Comparison of ENCODE assay signal across 15 cellular contexts in genomic region chr2:235416816-235417499, GRCh38.
DNase-seq lines count a peak whose midpoint lies in the region; ATAC-seq and TF ChIP-seq lines count a peak whose summit lies in the region.
"Had no signal": no experiment of that assay in that cellular context is flagged by ENCODE, and none has a peak within 500 bp of the region (broad histone marks: within the 10 kb centered on the region; RNA-seq: fewer than 3 reads in every experiment).

No MANE protein-coding gene starts in this region.

- no peaks in the 10 kb centered on the region for H3K9me3 Mint-ChIP-seq in nephron progenitor cell
- no peaks in the 10 kb centered on the region for H3K9me3 Mint-ChIP-seq in natural killer cell treated with Interleukin-12 subunit alpha and Interleukin-12 subunit beta and Interleukin-15 and Interleukin-18, amount 100 ng/mL, for 72 hours
- H3K9me3 Mint-ChIP-seq in CD4-positive, alpha-beta T cell: no peaks in the 10 kb centered on the region
- H3K9me3 Mint-ChIP-seq: activated T-cell treated with anti-CD3 and anti-CD28 coated beads, Interleukin-2, amount 50 U/mL, for 72 hours had no signal

- CTCF ChIA-PET in CD4-positive, alpha-beta T cell (lab: Charles Lee): no interaction called here

- H3K27me3 ChIP-seq in CD4-positive, alpha-beta T cell (ENCODE audit: control insufficient read depth, insufficient read depth, low read length): no peaks in the 10 kb centered on the region
- no peaks in the 10 kb centered on the region for H3K27me3 ChIP-seq in vagina
- H3K27me3 ChIP-seq: neutrophil, transverse colon had no signal

- H3K36me3 ChIP-seq in vagina: no peaks in the 10 kb centered on the region
- H3K36me3 ChIP-seq: neutrophil, transverse colon, WERI-Rb-1 had no signal

- H3K27ac ChIP-seq in CD4-positive, alpha-beta T cell (ENCODE audit: low read depth, low read length): no peak overlapping the region
- H3K27ac ChIP-seq in vagina: no peak overlapping the region
- H3K27ac ChIP-seq: neutrophil, WERI-Rb-1 had no signal

- no peak for ATAC-seq in natural killer cell treated with Interleukin-12 subunit alpha and Interleukin-12 subunit beta and Interleukin-15 and Interleukin-18, amount 100 ng/mL, for 72 hours
- no peak for ATAC-seq in CD4-positive, alpha-beta T cell (ENCODE audit: poor library complexity)
- ATAC-seq: activated T-cell treated with anti-CD3 and anti-CD28 coated beads, Interleukin-2, amount 50 U/mL, for 72 hours had no signal

- H3K36me3 Mint-ChIP-seq in nephron progenitor cell (ENCODE audit: low read depth): no peaks in the 10 kb centered on the region
- no peaks in the 10 kb centered on the region for H3K36me3 Mint-ChIP-seq in natural killer cell treated with Interleukin-12 subunit alpha and Interleukin-12 subunit beta and Interleukin-15 and Interleukin-18, amount 100 ng/mL, for 72 hours
- H3K36me3 Mint-ChIP-seq in CD4-positive, alpha-beta T cell (ENCODE audit: low read depth): no peaks in the 10 kb centered on the region
- H3K36me3 Mint-ChIP-seq: CD4-positive, CD25-positive, alpha-beta regulatory T cell had no signal

- H3K27me3 Mint-ChIP-seq in nephron progenitor cell (ENCODE audit: low read depth, poor library complexity): peaks cover 3% of the 10 kb centered on the region
- peaks cover 12 to 24% of the 10 kb centered on the region in 2 donors for H3K27me3 Mint-ChIP-seq in natural killer cell treated with Interleukin-12 subunit alpha and Interleukin-12 subunit beta and Interleukin-15 and Interleukin-18, amount 100 ng/mL, for 72 hours
- H3K27me3 Mint-ChIP-seq in CD4-positive, alpha-beta T cell: peaks cover 28% of the 10 kb centered on the region

- peak; percentile 59 for DNase-seq in DMS153 (lab: John Stamatoyannopoulos, UW)
- peak; percentile 57 for DNase-seq in NCI-H510A (lab: John Stamatoyannopoulos, UW)
- DNase-seq in fibroblast of mammary gland (ENCODE audit: low read depth): peak; percentile 30
- no peak for DNase-seq in nephron progenitor cell
- DNase-seq in natural killer cell treated with Interleukin-12 subunit alpha and Interleukin-12 subunit beta and Interleukin-15 and Interleukin-18, amount 100 ng/mL, for 72 hours (ENCODE audit: low spot score): no peak
- no peak for DNase-seq in CD4-positive, alpha-beta T cell
- no peak for DNase-seq in vagina (ENCODE audit: extremely low spot score in 2 of 2)
- no peak for DNase-seq in AML-193 (lab: John Stamatoyannopoulos, UW)
- DNase-seq: activated T-cell treated with anti-CD3 and anti-CD28 coated beads, Interleukin-2, amount 50 U/mL, for 72 hours; CD4-positive, CD25-positive, alpha-beta regulatory T cell; glutamatergic neuron; NCI-H1436 treated with DMSO at 0.1 percent for 48 hours; transverse colon; WERI-Rb-1 had no signal

- POLR2A ChIA-PET in CD4-positive, alpha-beta T cell (lab: Charles Lee): no interaction called here

- no peak for TF ChIP-seq POLR2A in vagina (IDR thresholded peaks at IDR 0.05)

- H3K27ac Mint-ChIP-seq in nephron progenitor cell: peak overlapping the region; percentile 18
- H3K27ac Mint-ChIP-seq in natural killer cell treated with Interleukin-12 subunit alpha and Interleukin-12 subunit beta and Interleukin-15 and Interleukin-18, amount 100 ng/mL, for 72 hours: no peak overlapping the region
- H3K27ac Mint-ChIP-seq in CD4-positive, alpha-beta T cell: no peak overlapping the region
- H3K27ac Mint-ChIP-seq: activated T-cell treated with anti-CD3 and anti-CD28 coated beads, Interleukin-2, amount 50 U/mL, for 72 hours; CD4-positive, CD25-positive, alpha-beta regulatory T cell had no signal

- intact Hi-C loops in CD4-positive, alpha-beta T cell (cut with DNase I, micrococcal nuclease): no loop called here
- intact Hi-C loops in vagina (cut with DNase I): no loop called here

- H3K4me1 Mint-ChIP-seq in nephron progenitor cell: peaks cover 14% of the 10 kb centered on the region
- no peaks in the 10 kb centered on the region for H3K4me1 Mint-ChIP-seq in natural killer cell treated with Interleukin-12 subunit alpha and Interleukin-12 subunit beta and Interleukin-15 and Interleukin-18, amount 100 ng/mL, for 72 hours (ENCODE audit: low read depth in 2 of 2)
- no peaks in the 10 kb centered on the region for H3K4me1 Mint-ChIP-seq in CD4-positive, alpha-beta T cell (ENCODE audit: low read depth)
- H3K4me1 Mint-ChIP-seq: CD4-positive, CD25-positive, alpha-beta regulatory T cell had no signal

- no peak for TF ChIP-seq CTCF in fibroblast of mammary gland (conservative IDR thresholded peaks at IDR 0.05; ENCODE audit: control insufficient read depth, insufficient read depth, low read depth, low read length)
- no peak for TF ChIP-seq CTCF in nephron progenitor cell (IDR thresholded peaks at IDR 0.05)
- no peak for TF ChIP-seq CTCF in CD4-positive, alpha-beta T cell (IDR thresholded peaks at IDR 0.05)
- TF ChIP-seq CTCF in vagina (IDR thresholded peaks at IDR 0.05): no peak

- H3K4me3 Mint-ChIP-seq in nephron progenitor cell: peak overlapping the region; percentile 4
- H3K4me3 Mint-ChIP-seq in natural killer cell treated with Interleukin-12 subunit alpha and Interleukin-12 subunit beta and Interleukin-15 and Interleukin-18, amount 100 ng/mL, for 72 hours: no peak overlapping the region
- H3K4me3 Mint-ChIP-seq in CD4-positive, alpha-beta T cell: no peak overlapping the region
- H3K4me3 Mint-ChIP-seq: activated T-cell treated with anti-CD3 and anti-CD28 coated beads, Interleukin-2, amount 50 U/mL, for 72 hours; CD4-positive, CD25-positive, alpha-beta regulatory T cell had no signal

- H3K4me3 ChIP-seq in fibroblast of mammary gland (ENCODE audit: control insufficient read depth, low read depth, low read length) (no peak overlapping the region), vagina (no peak overlapping the region)
- H3K4me3 ChIP-seq: transverse colon had no signal

- H3K4me1 ChIP-seq in vagina: no peaks in the 10 kb centered on the region
- H3K4me1 ChIP-seq: transverse colon had no signal

- H3K9me3 ChIP-seq in CD4-positive, alpha-beta T cell (ENCODE audit: control insufficient read depth, low read length): no peaks in the 10 kb centered on the region
- no peaks in the 10 kb centered on the region for H3K9me3 ChIP-seq in vagina
- H3K9me3 ChIP-seq: neutrophil, transverse colon had no signal

Comparison
In these comparisons a context has a peak if more than half of its experiments do, and no peak if none do; other contexts are left out.
1. DNase-seq: peak in DMS153 (single experiment), NCI-H510A (single experiment) and fibroblast of mammary gland (single experiment); none in nephron progenitor cell (single experiment), natural killer cell treated with Interleukin-12 subunit alpha and Interleukin-12 subunit beta and Interleukin-15 and Interleukin-18, amount 100 ng/mL, for 72 hours (single experiment), CD4-positive, alpha-beta T cell (0 of 10), vagina (0 of 2) and AML-193 (0 of 2).